Comparison of ENCODE assay signal across 10 cellular contexts in genomic region chr11:6693342-6694228, GRCh38. TPM values are rescaled to one million over a fixed set of nuclear protein-coding genes. Genes with fewer than 3 reads are reported as not detected.
A peak's percentile ranks its signal among the peaks of the same experiment; 100 is the strongest.
DNase-seq lines count a peak whose midpoint lies in the region; ATAC-seq and TF ChIP-seq lines count a peak whose summit lies in the region.
"Had no signal": no experiment of that assay in that cellular context is flagged by ENCODE, and none has a peak within 500 bp of the region (broad histone marks: within the 10 kb centered on the region; RNA-seq: fewer than 3 reads in every experiment).

No MANE protein-coding gene starts in this region.

- no peaks in the 10 kb centered on the region for H3K36me3 ChIP-seq in mucosa of descending colon (ENCODE audit: low read depth)

- no peak overlapping the region for H3K4me3 Mint-ChIP-seq in activated CD4-positive, alpha-beta T cell treated with anti-CD3 and anti-CD28 coated beads, Interleukin-2, amount 10 ng/mL, durations not matched to agents 7 days and 5 days
- H3K4me3 Mint-ChIP-seq: activated B cell treated with CpG ODN at 0.5 μM for 24 hours, nephron had no signal

- no peaks in the 10 kb centered on the region for H3K9me3 Mint-ChIP-seq in activated CD4-positive, alpha-beta T cell treated with anti-CD3 and anti-CD28 coated beads, Interleukin-2, amount 10 ng/mL, durations not matched to agents 7 days and 5 days
- H3K9me3 Mint-ChIP-seq: activated B cell treated with CpG ODN at 0.5 μM for 24 hours had no signal

- no peaks in the 10 kb centered on the region for H3K4me1 ChIP-seq in mucosa of descending colon (ENCODE audit: low read depth)

- no peak for TF ChIP-seq POLR2A in erythroblast (IDR thresholded peaks at IDR 0.05; ENCODE audit: low read length)

- ATAC-seq in HG02759 (IDR thresholded peaks at IDR 0.05; ENCODE audit: unreplicated experiment) (no peak), mucosa of descending colon (no peak)

- H3K9me3 ChIP-seq in mucosa of descending colon = no peaks in the 10 kb centered on the region

- no peaks in the 10 kb centered on the region for H3K27me3 Mint-ChIP-seq in activated CD4-positive, alpha-beta T cell treated with anti-CD3 and anti-CD28 coated beads, Interleukin-2, amount 10 ng/mL, durations not matched to agents 7 days and 5 days
- H3K27me3 Mint-ChIP-seq: activated B cell treated with CpG ODN at 0.5 μM for 24 hours had no signal

- H3K36me3 Mint-ChIP-seq in activated CD4-positive, alpha-beta T cell treated with anti-CD3 and anti-CD28 coated beads, Interleukin-2, amount 10 ng/mL, durations not matched to agents 7 days and 5 days (ENCODE audit: low read depth) = peaks cover 16% of the 10 kb centered on the region

- no peak overlapping the region for H3K4me3 ChIP-seq in mucosa of descending colon

- H3K4me1 Mint-ChIP-seq in activated CD4-positive, alpha-beta T cell treated with anti-CD3 and anti-CD28 coated beads, Interleukin-2, amount 10 ng/mL, durations not matched to agents 7 days and 5 days = peaks cover 25% of the 10 kb centered on the region
- H3K4me1 Mint-ChIP-seq: activated B cell treated with CpG ODN at 0.5 μM for 24 hours, nephron had no signal

- peak overlapping the region; percentile 22 for H3K27ac Mint-ChIP-seq in activated CD4-positive, alpha-beta T cell treated with anti-CD3 and anti-CD28 coated beads, Interleukin-2, amount 10 ng/mL, durations not matched to agents 7 days and 5 days
- H3K27ac Mint-ChIP-seq: activated B cell treated with CpG ODN at 0.5 μM for 24 hours, nephron had no signal

- DNase-seq in H4 (ENCODE audit: low spot score) (peak; percentile 30), erythroblast (lab: John Stamatoyannopoulos, UW) (peak; percentile 24 to 48), DMS53 (lab: John Stamatoyannopoulos, UW) (no peak), mucosa of descending colon (no peak), NCI-H1092 treated with DMSO at 0.1 percent for 48 hours (lab: John Stamatoyannopoulos, UW) (no peak)
- DNase-seq in activated CD4-positive, alpha-beta T cell treated with anti-CD3 and anti-CD28 coated beads, Interleukin-2, amount 10 ng/mL, durations not matched to agents 7 days and 5 days = peak; percentile 22
- DNase-seq in stimulated activated CD4-positive, alpha-beta T cell treated with anti-CD3 and anti-CD28 coated beads, Interleukin-1b, Interleukin-23, amount 100 ng/mL, for 24 hours (ENCODE audit: low read depth in 4 of 4, low spot score in 1 of 4) = peak; percentile 9 to 54 (median 25)
- DNase-seq: activated B cell treated with CpG ODN at 0.5 μM for 24 hours had no signal

- no peak for TF ChIP-seq CTCF in mucosa of descending colon (IDR thresholded peaks at IDR 0.05)

- POLR2A ChIA-PET in activated CD4-positive, alpha-beta T cell treated with anti-CD3 and anti-CD28 coated beads, Interleukin-2, amount 10 ng/mL, durations not matched to agents 7 days and 5 days (lab: Charles Lee) = no interaction called here

- intact Hi-C loops in mucosa of descending colon (cut with DNase I, micrococcal nuclease) = no loop called here

- CTCF ChIA-PET in activated CD4-positive, alpha-beta T cell treated with anti-CD3 and anti-CD28 coated beads, Interleukin-2, amount 10 ng/mL, durations not matched to agents 7 days and 5 days (lab: Charles Lee) = interaction anchor here (0.7 to 1.4 kb wide), 4 partner anchors 43 to 1086 kb away, joined by 3 to 5 read pairs (median 3); partner anchors contain the start of gene TAF10

RNA-seq across cellular contexts. Expression of gene MRPL17, which starts 10.4 kb away (rescaled TPM):
- total RNA-seq in H4 (2014; rRNA removed; shearing (Covaris generic)) = 98.8 and 99.5 TPM in 2 replicates
- total RNA-seq in activated CD4-positive, alpha-beta T cell treated with anti-CD3 and anti-CD28 coated beads, Interleukin-2, amount 10 ng/mL, durations not matched to agents 7 days and 5 days = 10 to 100 TPM; 50.0 to 56.0 TPM
- 10 to 100 TPM; 21.2 to 29.7 (median 29.6) TPM for total RNA-seq in mucosa of descending colon

RNA-seq across cellular contexts. Expression of gene DCHS1, which starts 38.0 kb away (rescaled TPM):
- 0.08 and 0.19 TPM in 2 replicates for total RNA-seq in H4 (2014; rRNA removed; shearing (Covaris generic))
- total RNA-seq in activated CD4-positive, alpha-beta T cell treated with anti-CD3 and anti-CD28 coated beads, Interleukin-2, amount 10 ng/mL, durations not matched to agents 7 days and 5 days = under 1 TPM; 0.35 to 0.40 TPM
- 10 to 100 TPM in 1 of 3 donors, 1 to 10 TPM in 2; 3.5 to 38.8 (median 6.0) TPM for total RNA-seq in mucosa of descending colon

Comparison
In these comparisons a context has a peak if more than half of its experiments do, and no peak if none do; other contexts are left out.
1. DNase-seq: peak in H4 (single experiment), activated CD4-positive, alpha-beta T cell treated with anti-CD3 and anti-CD28 coated beads, Interleukin-2, amount 10 ng/mL, durations not matched to agents 7 days and 5 days (single experiment), erythroblast (2 of 2) and stimulated activated CD4-positive, alpha-beta T cell treated with anti-CD3 and anti-CD28 coated beads, Interleukin-1b, Interleukin-23, amount 100 ng/mL, for 24 hours (4 of 4); none in DMS53 (single experiment), mucosa of descending colon (0 of 3) and NCI-H1092 treated with DMSO at 0.1 percent for 48 hours (single experiment).